ENCODE assay signal across 21 cellular contexts in genomic region chr11:45553401-45553936, GRCh38.
"Had no signal": no experiment of that assay in that cellular context is flagged by ENCODE, and none has a peak within 500 bp of the region (broad histone marks: within the 10 kb centered on the region; RNA-seq: fewer than 3 reads in every experiment).

No MANE protein-coding gene starts in this region.

- H3K9me3 Mint-ChIP-seq: effector memory CD8-positive, alpha-beta T cell; natural killer cell; neural crest cell had no signal

- H3K4me1 ChIP-seq: prostate gland, right atrium auricular region, sigmoid colon, spleen, stomach, tibial artery had no signal

- H3K4me3 Mint-ChIP-seq: effector memory CD8-positive, alpha-beta T cell; memory B cell; natural killer cell; neural crest cell; stimulated activated naive B cell treated with anti-CD40 and anti-IgM and Interleukin-4, amounts not matched to agents 10 μg/mL and 1 μg/mL and 100 μg/mL, for 72 hours; type B pancreatic cell had no signal

- H3K27ac ChIP-seq: heart left ventricle, hepatocyte, prostate gland, right atrium auricular region, sigmoid colon, skin epidermis, spleen, stomach, tibial artery had no signal

- ATAC-seq: effector memory CD8-positive, alpha-beta T cell; left lobe of liver; natural killer cell; stimulated activated naive B cell treated with anti-CD40 and anti-IgM and Interleukin-4, amounts not matched to agents 10 μg/mL and 1 μg/mL and 100 μg/mL, for 72 hours had no signal

- H3K9me3 ChIP-seq: prostate gland, right atrium auricular region, tibial artery had no signal

- DNase-seq: cerebellar nuclear complex; cortex of kidney; effector memory CD8-positive, alpha-beta T cell; heart left ventricle; kidney; natural killer cell; sigmoid colon; spleen; stimulated activated CD4-positive, alpha-beta T cell treated with anti-CD3 and anti-CD28 coated beads, Interleukin-4, amount 100 ng/mL, for 4 hours; stimulated activated naive B cell treated with anti-CD40 and anti-IgM and Interleukin-4, amounts not matched to agents 10 μg/mL and 1 μg/mL and 100 μg/mL, for 72 hours; stomach; tibial artery had no signal

- H3K4me1 Mint-ChIP-seq: memory B cell; natural killer cell; stimulated activated naive B cell treated with anti-CD40 and anti-IgM and Interleukin-4, amounts not matched to agents 10 μg/mL and 1 μg/mL and 100 μg/mL, for 72 hours had no signal

- H3K36me3 Mint-ChIP-seq: memory B cell, natural killer cell, type B pancreatic cell had no signal

- H3K36me3 ChIP-seq: heart left ventricle, prostate gland, right atrium auricular region, sigmoid colon, spleen, stomach, tibial artery had no signal

- H3K4me3 ChIP-seq: heart left ventricle, hepatocyte, lung, prostate gland, right atrium auricular region, sigmoid colon, skin epidermis, spleen, stomach, tibial artery had no signal

- H3K27ac Mint-ChIP-seq: effector memory CD8-positive, alpha-beta T cell; memory B cell; natural killer cell; stimulated activated naive B cell treated with anti-CD40 and anti-IgM and Interleukin-4, amounts not matched to agents 10 μg/mL and 1 μg/mL and 100 μg/mL, for 72 hours; type B pancreatic cell had no signal

- H3K27me3 ChIP-seq: heart left ventricle, hepatocyte, right atrium auricular region, sigmoid colon had no signal
